8 cellular contexts compared by ENCODE assay signal in the genomic region with DNA sequence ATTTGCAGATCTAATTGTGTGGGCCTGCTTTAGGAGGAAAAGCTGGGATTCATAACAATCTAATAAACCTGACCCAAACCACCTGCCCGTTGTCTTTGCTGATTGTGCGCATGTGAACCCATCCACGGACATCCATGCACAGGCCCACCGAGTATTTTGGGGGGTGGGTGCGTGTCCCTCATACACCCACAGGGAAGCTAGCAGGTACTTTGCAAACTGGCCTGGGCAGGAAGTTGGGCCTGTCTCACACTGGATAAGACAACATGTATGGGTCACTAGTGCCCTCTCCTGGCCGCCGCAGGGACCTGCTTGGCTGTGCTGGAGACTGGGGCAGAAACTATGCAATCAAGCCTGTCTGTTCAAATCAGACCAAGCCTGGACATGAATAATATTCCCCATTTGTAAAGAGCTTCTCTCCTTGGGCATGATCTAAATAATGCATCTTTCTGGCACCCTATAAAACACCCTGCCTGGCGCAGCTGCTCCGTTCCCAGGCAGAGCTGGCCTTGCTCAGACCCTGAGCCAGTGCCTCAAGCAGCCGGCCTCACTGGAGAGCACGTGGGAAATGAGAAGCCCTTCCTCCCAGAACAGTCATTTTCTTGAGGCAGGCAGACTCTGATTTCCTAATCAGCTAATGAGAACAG. TPM values are rescaled to one million over a fixed set of nuclear protein-coding genes. Genes with fewer than 3 reads are reported as not detected.
DNase-seq lines count a peak whose midpoint lies in the region; ATAC-seq and TF ChIP-seq lines count a peak whose summit lies in the region.

No MANE protein-coding gene starts in this region.

- no peak overlapping the region for H3K4me3 Mint-ChIP-seq in T-helper 1 cell treated with Interleukin-12 subunit alpha and Interleukin-12 subunit beta and Interleukin-4 antibody, amounts not matched to agents 30 μg/mL and 1 μg/mL, for 36 hours

- H3K27me3 Mint-ChIP-seq in T-helper 1 cell treated with Interleukin-12 subunit alpha and Interleukin-12 subunit beta and Interleukin-4 antibody, amounts not matched to agents 30 μg/mL and 1 μg/mL, for 36 hours (ENCODE audit: low read depth): peaks cover 9% of the 10 kb centered on the region

- ATAC-seq in HG02571 (IDR thresholded peaks at IDR 0.05; ENCODE audit: unreplicated experiment): peak; percentile 94
- peak; percentile 82 for ATAC-seq in left ventricle myocardium superior
- peak; percentile 91 for ATAC-seq in aorta (ENCODE audit: low FRiP score)

- H3K9me3 Mint-ChIP-seq in T-helper 1 cell treated with Interleukin-12 subunit alpha and Interleukin-12 subunit beta and Interleukin-4 antibody, amounts not matched to agents 30 μg/mL and 1 μg/mL, for 36 hours: no peaks in the 10 kb centered on the region

- no peaks in the 10 kb centered on the region for H3K36me3 Mint-ChIP-seq in T-helper 1 cell treated with Interleukin-12 subunit alpha and Interleukin-12 subunit beta and Interleukin-4 antibody, amounts not matched to agents 30 μg/mL and 1 μg/mL, for 36 hours (ENCODE audit: low read depth)

- peak overlapping the region; percentile 3 for H3K27ac Mint-ChIP-seq in T-helper 1 cell treated with Interleukin-12 subunit alpha and Interleukin-12 subunit beta and Interleukin-4 antibody, amounts not matched to agents 30 μg/mL and 1 μg/mL, for 36 hours

- TF ChIP-seq POLR2A in adrenal gland (IDR thresholded peaks at IDR 0.05): no peak

- H3K36me3 ChIP-seq in adrenal gland (replicated peaks in 1 of 2) (peaks cover 0 to 9% of the 10 kb centered on the region in 2 donors), aorta (ENCODE audit: control insufficient read depth in 1 of 2, insufficient read depth in 2 of 2, low read length in 1 of 2) (peaks cover 0 to 1% of the 10 kb centered on the region in 2 donors)

- no peaks in the 10 kb centered on the region for H3K9me3 ChIP-seq in adrenal gland (replicated peaks in 1 of 3)
- no peaks in the 10 kb centered on the region for H3K9me3 ChIP-seq in aorta (ENCODE audit: control insufficient read depth, low read length)

- H3K4me3 ChIP-seq in GM12875 (ENCODE audit: low read depth, low read length): no peak overlapping the region
- H3K4me3 ChIP-seq in adrenal gland: no peak overlapping the region
- H3K4me3 ChIP-seq in retinal pigment epithelial cell (ENCODE audit: low read length): no peak overlapping the region
- no peak overlapping the region for H3K4me3 ChIP-seq in aorta (ENCODE audit: low read length in 2 of 2)

- intact Hi-C loops in adrenal gland (cut with DNase I) (loop anchor here in 1 of 2 donors (10.0 kb wide), 1 partner anchor 333 kb away; no protein-coding TSS in a partner anchor), left ventricle myocardium superior (cut with micrococcal nuclease) (loop anchor here (2.0 kb wide), 1 partner anchor 243 kb away; no protein-coding TSS in a partner anchor), aorta (cut with DNase I) (loop anchor here (1.0 to 10.0 kb wide), 4 partner anchors 143 to 243 kb away; partner anchors contain the start of gene USP6NL (in 2 of the 2))

- H3K27ac ChIP-seq in adrenal gland: peak overlapping the region; percentile 63 to 91 (median 79)
- peak overlapping the region in 1 of 2 donors; percentile 22 for H3K27ac ChIP-seq in aorta (ENCODE audit: low read depth in 1 of 2, low read length in 2 of 2)

- peak; percentile 94 for TF ChIP-seq CTCF in GM12875 (IDR thresholded peaks at IDR 0.05; ENCODE audit: borderline replicate concordance, insufficient read depth, low read depth, low read length)
- peak; percentile 76 to 97 (median 94) for TF ChIP-seq CTCF in adrenal gland (IDR thresholded peaks at IDR 0.05)
- TF ChIP-seq CTCF in retinal pigment epithelial cell (conservative IDR thresholded peaks at IDR 0.05; ENCODE audit: low read depth, low read length): peak; percentile 95

- WGBS in adrenal gland, 4 donors: 23 to 26% (median 24%) methylated on average over 5 to 11 of the region's 11 CpGs
- WGBS in aorta, 2 donors: 15 to 18% methylated on average over 11 of the region's 11 CpGs

- no peaks in the 10 kb centered on the region for H3K4me1 Mint-ChIP-seq in T-helper 1 cell treated with Interleukin-12 subunit alpha and Interleukin-12 subunit beta and Interleukin-4 antibody, amounts not matched to agents 30 μg/mL and 1 μg/mL, for 36 hours (ENCODE audit: low read depth)

- DNase-seq in NAMALWA (ENCODE audit: low spot score): peak; percentile 89
- peak; percentile 87 to 97 (median 93) for DNase-seq in adrenal gland
- peak; percentile 91 for DNase-seq in left ventricle myocardium superior
- DNase-seq in retinal pigment epithelial cell (ENCODE audit: low read depth): peak; percentile 59
- DNase-seq in aorta: peak; percentile 91 to 95

- H3K27me3 ChIP-seq in adrenal gland: no peaks in the 10 kb centered on the region
- no peaks in the 10 kb centered on the region for H3K27me3 ChIP-seq in aorta (ENCODE audit: control insufficient read depth in 1 of 2, insufficient read depth in 2 of 2, low read length in 1 of 2)

- H3K4me1 ChIP-seq in adrenal gland (replicated peaks in 1 of 2) (peaks cover 21 to 22% of the 10 kb centered on the region in 2 donors), aorta (ENCODE audit: control insufficient read depth in 1 of 2, insufficient read depth in 2 of 2, low read length in 2 of 2) (no peaks in the 10 kb centered on the region)

RNA-seq across cellular contexts. Expression of gene ECHDC3, which starts 15.8 kb away (rescaled TPM):
- total RNA-seq in adrenal gland (100 to 1,000 TPM in 4 of 8 donors, 10 to 100 TPM in 4; 26.1 to 115 (median 77.0) TPM), left ventricle myocardium superior (94.6 TPM), aorta (1 to 10 TPM; 7.3 to 9.6 TPM)
- polyA plus RNA-seq in adrenal gland (10 to 100 TPM in 2 of 3 donors, 1 to 10 TPM in 1; 9.8 to 26.9 (median 14.8) TPM), aorta (10 to 100 TPM in 1 of 2 donors, 1 to 10 TPM in 1; 6.0 to 10.1 TPM)
